8 cellular contexts compared by ENCODE assay signal in genomic region chr20:49384437-49385434, GRCh38.
A peak's percentile ranks its signal among the peaks of the same experiment; 100 is the strongest.
DNase-seq lines count a peak whose midpoint lies in the region; ATAC-seq and TF ChIP-seq lines count a peak whose summit lies in the region.

No MANE protein-coding gene starts in this region.

- H3K4me3 Mint-ChIP-seq in CD4-positive, CD25-positive, alpha-beta regulatory T cell: no peak overlapping the region
- H3K4me3 Mint-ChIP-seq in activated T-cell treated with anti-CD3 and anti-CD28 coated beads, Interleukin-2, amount 50 U/mL, for 4 hours: no peak overlapping the region

- H3K9me3 Mint-ChIP-seq in CD4-positive, CD25-positive, alpha-beta regulatory T cell: peaks cover 0 to 2% (median 1%) of the 10 kb centered on the region in 7 donors
- H3K9me3 Mint-ChIP-seq in activated T-cell treated with anti-CD3 and anti-CD28 coated beads, Interleukin-2, amount 50 U/mL, for 4 hours: no peaks in the 10 kb centered on the region

- intact Hi-C loops in OCI-LY7 (cut with micrococcal nuclease; ENCODE audit: unreplicated experiment): loop anchor here (5.0 kb wide), 1 partner anchor 148 kb away; no protein-coding TSS in a partner anchor

- H3K36me3 ChIP-seq in CD4-positive, CD25-positive, alpha-beta regulatory T cell (ENCODE audit: control insufficient read depth, insufficient read depth, low read length): no peaks in the 10 kb centered on the region
- H3K36me3 ChIP-seq in OCI-LY7 (ENCODE audit: insufficient read depth, low read length) (no peaks in the 10 kb centered on the region), thoracic aorta (no peaks in the 10 kb centered on the region)

- H4K20me1 ChIP-seq in OCI-LY7 (ENCODE audit: insufficient read depth, low read length): no peaks in the 10 kb centered on the region

- BruUV-seq in OCI-LY7 (replicated peaks; lab: Mats Ljungman, UMichigan): no TSS peak

- DNase-seq in CD4-positive, CD25-positive, alpha-beta regulatory T cell: peak; percentile 17 to 58 (median 30)
- DNase-seq in HS-27A (ENCODE audit: low read depth) (peak; percentile 41), OCI-LY7 (ENCODE audit: low spot score) (peak; percentile 72), fibroblast of peridontal ligament (ENCODE audit: extremely low read depth) (peak; percentile 51), omental fat pad (ENCODE audit: low spot score) (peak; percentile 70), thoracic aorta (ENCODE audit: low spot score) (peak; percentile 17)
- DNase-seq in activated T-cell treated with anti-CD3 and anti-CD28 coated beads, Interleukin-2, amount 50 U/mL, for 4 hours: peak; percentile 48

- CTCF ChIA-PET in OCI-LY7 (lab: Charles Lee; ENCODE audit: unreplicated experiment): interaction anchor here (0.8 kb wide), 1 partner anchor 12 kb away, joined by 3 read pairs; no protein-coding TSS in a partner anchor

- peak; percentile 93 for TF ChIP-seq CTCF in OCI-LY7 (conservative IDR thresholded peaks at IDR 0.05; ENCODE audit: low read length)
- peak in 1 of 3 donors; percentile 18 for TF ChIP-seq CTCF in omental fat pad (IDR thresholded peaks at IDR 0.05)
- TF ChIP-seq CTCF in thoracic aorta (IDR thresholded peaks at IDR 0.05): peak; percentile 66

- H2AFZ ChIP-seq in OCI-LY7 (ENCODE audit: low read length): no peak overlapping the region

- ATAC-seq in CD4-positive, CD25-positive, alpha-beta regulatory T cell (ENCODE audit: low read depth in 2 of 2): no peak
- peak; percentile 54 to 60 for ATAC-seq in activated T-cell treated with anti-CD3 and anti-CD28 coated beads, Interleukin-2, amount 50 U/mL, for 4 hours
- ATAC-seq in omental fat pad (ENCODE audit: low FRiP score) (no peak), thoracic aorta (ENCODE audit: insufficient number of reproducible peaks, low FRiP score, low read depth) (no peak), GM18861 (IDR thresholded peaks at IDR 0.05; ENCODE audit: unreplicated experiment) (no peak)

- no peaks in the 10 kb centered on the region for H3K9me2 ChIP-seq in OCI-LY7 (ENCODE audit: insufficient read depth, low read length)

- H3K4me1 ChIP-seq in CD4-positive, CD25-positive, alpha-beta regulatory T cell (ENCODE audit: control insufficient read depth, insufficient read depth, low read length, poor library complexity, severe bottlenecking): no peaks in the 10 kb centered on the region
- no peaks in the 10 kb centered on the region for H3K4me1 ChIP-seq in OCI-LY7 (ENCODE audit: insufficient read depth, low read length, poor library complexity, severe bottlenecking)
- peaks cover 3 to 31% of the 10 kb centered on the region in 2 donors for H3K4me1 ChIP-seq in thoracic aorta (ENCODE audit: control insufficient read depth in 1 of 2, low read depth in 2 of 2)

- H3K27ac Mint-ChIP-seq in CD4-positive, CD25-positive, alpha-beta regulatory T cell: no peak overlapping the region

- peaks cover 57% of the 10 kb centered on the region for H3K27me3 Mint-ChIP-seq in CD4-positive, CD25-positive, alpha-beta regulatory T cell
- H3K27me3 Mint-ChIP-seq in activated T-cell treated with anti-CD3 and anti-CD28 coated beads, Interleukin-2, amount 50 U/mL, for 4 hours (ENCODE audit: low read depth): peaks cover 34% of the 10 kb centered on the region

- no peak overlapping the region for H3K27ac ChIP-seq in CD4-positive, CD25-positive, alpha-beta regulatory T cell (ENCODE audit: insufficient read depth, low read length, poor library complexity, severe bottlenecking)
- H3K27ac ChIP-seq in OCI-LY7 (ENCODE audit: low read depth, low read length, poor library complexity, severe bottlenecking) (no peak overlapping the region), thoracic aorta (no peak overlapping the region)

- H3K27me3 ChIP-seq in CD4-positive, CD25-positive, alpha-beta regulatory T cell (ENCODE audit: control insufficient read depth, insufficient read depth, low read length): peaks cover 2% of the 10 kb centered on the region
- H3K27me3 ChIP-seq in thoracic aorta (replicated peaks; ENCODE audit: insufficient read depth): no peaks in the 10 kb centered on the region

- H3K79me2 ChIP-seq in OCI-LY7 (ENCODE audit: insufficient read depth, low read depth, low read length): no peaks in the 10 kb centered on the region

- peaks cover 0 to 2% (median 1%) of the 10 kb centered on the region in 4 donors for H3K4me1 Mint-ChIP-seq in CD4-positive, CD25-positive, alpha-beta regulatory T cell
- H3K4me1 Mint-ChIP-seq in activated T-cell treated with anti-CD3 and anti-CD28 coated beads, Interleukin-2, amount 50 U/mL, for 4 hours (ENCODE audit: low read depth): no peaks in the 10 kb centered on the region

- no peak overlapping the region for H3K4me3 ChIP-seq in CD4-positive, CD25-positive, alpha-beta regulatory T cell (ENCODE audit: low read depth, low read length)
- H3K4me3 ChIP-seq in OCI-LY7 (ENCODE audit: low read depth, low read length, poor library complexity, severe bottlenecking) (no peak overlapping the region), thoracic aorta (no peak overlapping the region)

- H3K36me3 Mint-ChIP-seq in CD4-positive, CD25-positive, alpha-beta regulatory T cell: peaks cover 4% of the 10 kb centered on the region
- H3K36me3 Mint-ChIP-seq in activated T-cell treated with anti-CD3 and anti-CD28 coated beads, Interleukin-2, amount 50 U/mL, for 4 hours (ENCODE audit: insufficient read depth): no peaks in the 10 kb centered on the region

- POLR2A ChIA-PET in OCI-LY7 (lab: Charles Lee): no interaction called here

- no peaks in the 10 kb centered on the region for H3K9me3 ChIP-seq in CD4-positive, CD25-positive, alpha-beta regulatory T cell (ENCODE audit: control insufficient read depth in 2 of 2, low read length in 2 of 2)
- H3K9me3 ChIP-seq in OCI-LY7 (ENCODE audit: low read length): no peaks in the 10 kb centered on the region
- H3K9me3 ChIP-seq in thoracic aorta: no peaks in the 10 kb centered on the region

- H3K4me2 ChIP-seq in OCI-LY7 (ENCODE audit: low read length): no peak overlapping the region

Comparison
In these comparisons a context has a peak if more than half of its experiments do, and no peak if none do; other contexts are left out.
1. ATAC-seq: peak in activated T-cell treated with anti-CD3 and anti-CD28 coated beads, Interleukin-2, amount 50 U/mL, for 4 hours (2 of 2); none in CD4-positive, CD25-positive, alpha-beta regulatory T cell (0 of 2), omental fat pad (single experiment), thoracic aorta (single experiment) and GM18861 (single experiment).
2. DNase-seq: peak in every context shown above with its lines; median percentile 72 in OCI-LY7; 70 in omental fat pad; 51 in fibroblast of peridontal ligament; 48 in activated T-cell treated with anti-CD3 and anti-CD28 coated beads, Interleukin-2, amount 50 U/mL, for 4 hours; 41 in HS-27A; 30 in CD4-positive, CD25-positive, alpha-beta regulatory T cell; 17 in thoracic aorta.